Comparison of ENCODE assay signal across 26 cellular contexts in the genomic region with DNA sequence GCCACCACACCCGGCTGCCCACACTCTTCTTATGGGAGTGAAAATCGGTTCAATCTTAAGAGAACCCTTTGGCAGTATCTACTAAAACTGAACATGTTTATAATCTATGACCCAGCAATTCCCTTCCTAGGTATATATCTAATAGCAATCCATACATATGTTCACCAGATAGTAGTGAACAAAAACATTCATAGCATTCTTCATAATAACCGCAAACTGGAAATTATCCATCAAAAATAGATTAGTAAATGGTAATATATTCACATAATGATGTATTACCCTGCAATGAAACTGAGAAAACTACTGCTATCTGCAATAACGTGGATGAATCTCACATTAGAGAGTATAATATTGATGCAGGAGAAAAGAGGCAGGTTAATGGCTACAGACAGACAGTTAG.
"Had no signal": no experiment of that assay in that cellular context is flagged by ENCODE, and none has a peak within 500 bp of the region (broad histone marks: within the 10 kb centered on the region; RNA-seq: fewer than 3 reads in every experiment).

No MANE protein-coding gene starts in this region.

- H3K4me1 ChIP-seq: parathyroid adenoma, psoas muscle, right lobe of liver, thyroid gland, tibial nerve, upper lobe of left lung, vagina had no signal

- H2AFZ ChIP-seq: parathyroid adenoma had no signal

- H3K36me3 ChIP-seq: neutrophil, ovary, right lobe of liver, sigmoid colon, stomach, thoracic aorta, thyroid gland, tibial nerve, upper lobe of left lung, vagina had no signal

- H3K27ac ChIP-seq: neutrophil, ovary, parathyroid adenoma, psoas muscle, right lobe of liver, sigmoid colon, stomach, thoracic aorta, thyroid gland, tibial nerve, upper lobe of left lung, vagina had no signal

- H3K79me2 ChIP-seq: parathyroid adenoma had no signal

- H3K27me3 ChIP-seq: neutrophil, ovary, right lobe of liver, sigmoid colon, stomach, thyroid gland, tibial nerve, upper lobe of left lung, vagina had no signal

- DNase-seq: nephron progenitor cell; nucleus accumbens; ovary; psoas muscle; right cardiac atrium; right lobe of liver; small intestine; stimulated activated CD4-positive, alpha-beta T cell treated with anti-CD3 and anti-CD28 coated beads, Interleukin-15, amount 100 ng/mL, for 24 hours; stimulated activated CD4-positive, alpha-beta T cell treated with anti-CD3 and anti-CD28 coated beads, Interleukin-2, amount 100 ng/mL, for 24 hours; stimulated activated CD4-positive, alpha-beta T cell treated with anti-CD3 and anti-CD28 coated beads, Interleukin-2, amount 100 ng/mL, for 48 hours; stimulated activated CD4-positive, alpha-beta T cell treated with anti-CD3 and anti-CD28 coated beads, Interleukin-4, amount 100 ng/mL, for 24 hours; stimulated activated naive B cell treated with anti-CD40 and anti-IgM and Interleukin-4, amounts not matched to agents 10 μg/mL and 1 μg/mL and 100 μg/mL, for 72 hours; stimulated activated naive CD4-positive, alpha-beta T cell treated with Interleukin-2 at 50 U/mL for 16 hours; stomach; thyroid gland; trophoblast cell; upper lobe of left lung had no signal

- FAIRE-seq: small intestine, urothelium cell line had no signal

- H3K4me3 ChIP-seq: ovary, psoas muscle, right lobe of liver, sigmoid colon, stomach, thoracic aorta, thyroid gland, tibial nerve, upper lobe of left lung, vagina had no signal

- H3K9me3 ChIP-seq: neutrophil, ovary, psoas muscle, right lobe of liver, sigmoid colon, stomach, thoracic aorta, thyroid gland, tibial nerve, upper lobe of left lung, vagina had no signal

- ATAC-seq: natural killer cell treated with Interleukin-12 subunit alpha and Interleukin-12 subunit beta and Interleukin-15 and Interleukin-18, amount 100 ng/mL, for 72 hours; psoas muscle; right cardiac atrium; right lobe of liver; stimulated activated effector memory CD8-positive, alpha-beta T cell treated with anti-CD3 and anti-CD28 coated beads, Interleukin-12 subunit alpha, Interleukin-12 subunit beta, amount 100 ng/mL, for 72 hours; stimulated activated naive B cell treated with anti-CD40 and anti-IgM and Interleukin-4, amounts not matched to agents 10 μg/mL and 1 μg/mL and 100 μg/mL, for 72 hours had no signal
